13 cellular contexts compared by ENCODE assay signal in the genomic region with DNA sequence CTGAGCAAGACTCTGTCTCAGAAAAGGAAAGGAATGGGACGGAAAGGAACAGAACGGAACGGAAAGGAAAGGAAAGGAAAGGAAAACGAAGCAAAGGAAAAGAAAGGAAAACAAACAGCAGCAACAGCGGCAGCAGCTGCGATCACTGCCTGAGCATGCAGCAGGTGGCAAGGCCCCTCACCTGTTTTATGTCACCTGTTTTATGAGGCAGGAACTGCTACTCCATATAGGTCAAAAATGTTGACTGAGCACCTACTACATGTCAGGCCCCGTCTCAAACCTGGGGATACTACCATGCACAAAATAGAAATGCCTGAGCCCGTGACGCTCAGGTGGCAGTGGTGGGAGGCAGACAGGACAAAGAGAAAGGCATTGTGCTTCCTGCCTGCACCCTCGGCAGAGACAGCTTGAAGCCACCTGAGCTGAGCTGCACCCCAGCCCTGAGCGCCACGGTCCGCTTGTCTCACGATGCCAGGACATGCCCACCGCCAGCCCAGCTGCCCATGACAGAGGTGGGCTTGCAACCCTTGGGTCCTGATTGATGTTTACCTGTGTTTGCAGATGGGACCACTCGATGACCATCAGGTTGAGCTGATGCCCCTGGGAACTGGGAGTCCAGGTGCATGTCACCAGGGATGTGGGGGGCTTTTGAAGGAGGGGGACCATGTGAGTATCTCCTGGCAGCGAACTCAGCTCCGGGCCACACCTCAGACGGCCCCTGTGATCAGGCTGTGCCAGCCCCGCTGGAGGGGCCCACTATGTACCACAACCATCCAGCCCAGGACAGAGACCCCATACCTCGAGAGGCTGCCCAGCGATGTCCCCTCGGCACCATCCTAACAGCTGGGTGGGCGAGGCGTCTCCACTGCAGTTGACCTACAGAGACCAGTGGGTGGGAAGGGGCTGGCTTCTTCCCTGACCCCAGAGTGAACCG.
A peak's percentile ranks its signal among the peaks of the same experiment; 100 is the strongest.
DNase-seq lines count a peak whose midpoint lies in the region; ATAC-seq, FAIRE-seq and TF ChIP-seq lines count a peak whose summit lies in the region.
"Had no signal": no experiment of that assay in that cellular context is flagged by ENCODE, and none has a peak within 500 bp of the region (broad histone marks: within the 10 kb centered on the region; RNA-seq: fewer than 3 reads in every experiment).

No MANE protein-coding gene starts in this region.

- DNase-seq in GM12891 (ENCODE audit: insufficient read length, low spot score) (no peak), endothelial cell (ENCODE audit: low spot score) (no peak), upper lobe of right lung (no peak), HTR-8/SVneo (ENCODE audit: insufficient read length, low spot score) (no peak), SHP77 (lab: John Stamatoyannopoulos, UW) (no peak)
- DNase-seq: CD4-positive, CD25-positive, alpha-beta regulatory T cell; GM23248 had no signal

- no peak overlapping the region for H3K27ac Mint-ChIP-seq in endothelial cell (ENCODE audit: unreplicated experiment)
- H3K27ac Mint-ChIP-seq: CD4-positive, CD25-positive, alpha-beta regulatory T cell had no signal

- H3K27me3 ChIP-seq in upper lobe of right lung: no peaks in the 10 kb centered on the region

- no peaks in the 10 kb centered on the region for H3K36me3 Mint-ChIP-seq in endothelial cell (ENCODE audit: low read depth, unreplicated experiment)
- H3K36me3 Mint-ChIP-seq: CD4-positive, CD25-positive, alpha-beta regulatory T cell had no signal

- ATAC-seq in upper lobe of right lung (peak; percentile 19), HG03442 (IDR thresholded peaks at IDR 0.05; ENCODE audit: unreplicated experiment) (no peak)
- ATAC-seq: HCT116 had no signal

- TF ChIP-seq CTCF in endothelial cell (IDR thresholded peaks at IDR 0.05; ENCODE audit: unreplicated experiment): no peak
- TF ChIP-seq CTCF in upper lobe of right lung (IDR thresholded peaks at IDR 0.05): no peak

- peaks cover 1% of the 10 kb centered on the region for H3K27me3 Mint-ChIP-seq in endothelial cell (ENCODE audit: unreplicated experiment)
- H3K27me3 Mint-ChIP-seq: CD4-positive, CD25-positive, alpha-beta regulatory T cell had no signal

- H3K36me3 ChIP-seq in KOPT-K1 (ENCODE audit: insufficient read depth, low read length) (no peaks in the 10 kb centered on the region), upper lobe of right lung (no peaks in the 10 kb centered on the region)

- TF ChIP-seq POLR2A in GM12891 (IDR thresholded peaks at IDR 0.05; ENCODE audit: low read depth, low read length): no peak

- H3K27ac ChIP-seq in KOPT-K1 (ENCODE audit: low read depth, low read length, poor library complexity, severe bottlenecking): peak overlapping the region; percentile 68
- no peak overlapping the region for H3K27ac ChIP-seq in upper lobe of right lung
- H3K27ac ChIP-seq: A549, GM23248 had no signal

- H3K4me1 ChIP-seq in upper lobe of right lung: no peaks in the 10 kb centered on the region
- H3K4me1 ChIP-seq: A549 had no signal

- H3K4me1 Mint-ChIP-seq in endothelial cell (ENCODE audit: unreplicated experiment): peaks cover 12% of the 10 kb centered on the region
- H3K4me1 Mint-ChIP-seq: CD4-positive, CD25-positive, alpha-beta regulatory T cell had no signal

- intact Hi-C loops in upper lobe of right lung (cut with DNase I): no loop called here

- no peak overlapping the region for H3K4me3 ChIP-seq in upper lobe of right lung
- H3K4me3 ChIP-seq: A549, GM12878, GM23248 had no signal

- no peaks in the 10 kb centered on the region for H3K9me3 ChIP-seq in KOPT-K1 (ENCODE audit: insufficient read depth, low read length, poor library complexity, severe bottlenecking)
- no peaks in the 10 kb centered on the region for H3K9me3 ChIP-seq in upper lobe of right lung
- H3K9me3 ChIP-seq: A549 had no signal

- H3K4me3 Mint-ChIP-seq in endothelial cell (ENCODE audit: unreplicated experiment): peak overlapping the region; percentile 37
- H3K4me3 Mint-ChIP-seq: CD4-positive, CD25-positive, alpha-beta regulatory T cell had no signal

- H3K9me3 Mint-ChIP-seq in endothelial cell (ENCODE audit: unreplicated experiment): no peaks in the 10 kb centered on the region
- H3K9me3 Mint-ChIP-seq: CD4-positive, CD25-positive, alpha-beta regulatory T cell had no signal

- FAIRE-seq in GM12891 (lab: Jason Lieb, UNC) (peak; percentile 13), HTR-8/SVneo (lab: Jason Lieb, UNC) (no peak)
- FAIRE-seq: A549, H54 had no signal

TF ChIP-seq in GM12891, 5 proteins besides CTCF, POLR2A, EP300 and RAD21:
- TF ChIP-seq POLR2AphosphoS5 (IDR thresholded peaks at IDR 0.05; ENCODE audit: low read depth, low read length) (no peak), POU2F2 (IDR thresholded peaks at IDR 0.05; ENCODE audit: low read depth, low read length) (no peak), PAX5 (IDR thresholded peaks at IDR 0.05; ENCODE audit: insufficient read depth, low read length, severe bottlenecking) (no peak), SPI1 (IDR thresholded peaks at IDR 0.05; ENCODE audit: low read depth, low read length) (no peak), TAF1 (IDR thresholded peaks at IDR 0.05; ENCODE audit: low read depth, low read length) (no peak)
